ENCODE assay signal across 18 cellular contexts in genomic region chr12:48031135-48031960, GRCh38. TPM values are rescaled to one million over a fixed set of nuclear protein-coding genes. Genes with fewer than 3 reads are reported as not detected.
A peak's percentile ranks its signal among the peaks of the same experiment; 100 is the strongest.
DNase-seq lines count a peak whose midpoint lies in the region; ATAC-seq, FAIRE-seq and TF ChIP-seq lines count a peak whose summit lies in the region.
"Had no signal": no experiment of that assay in that cellular context is flagged by ENCODE, and none has a peak within 500 bp of the region (broad histone marks: within the 10 kb centered on the region; RNA-seq: fewer than 3 reads in every experiment).

No MANE protein-coding gene starts in this region.

- TF ChIP-seq RAD21 in HepG2 (CRISPR knock-in tag; IDR thresholded peaks at IDR 0.05): no peak

- H3K27ac Mint-ChIP-seq in type B pancreatic cell: peak overlapping the region; percentile 9

- H2AFZ ChIP-seq in HepG2 (ENCODE audit: low read length): no peak overlapping the region

- H3K79me2 ChIP-seq in HepG2 (ENCODE audit: insufficient read depth, low read length): no peaks in the 10 kb centered on the region

- intact Hi-C loops in HepG2 (cut with micrococcal nuclease; ENCODE audit: unreplicated experiment): loop anchor here (10.0 kb wide), 1 partner anchor 127 kb away; the partner anchor contains the start of gene VDR
- intact Hi-C loops in right lobe of liver (cut with DNase I): no loop called here

- peaks cover 44% of the 10 kb centered on the region for H3K4me1 Mint-ChIP-seq in type B pancreatic cell (ENCODE audit: unreplicated experiment)

- TF ChIP-seq CTCF in HepG2 (CRISPR knock-in tag; IDR thresholded peaks at IDR 0.05) (no peak), right lobe of liver (IDR thresholded peaks at IDR 0.05) (no peak), bronchial epithelial cell (IDR thresholded peaks at IDR 0.05; ENCODE audit: insufficient read depth, low read length, severe bottlenecking) (no peak), type B pancreatic cell (conservative IDR thresholded peaks at IDR 0.05) (no peak)

- H3K27me3 ChIP-seq in HepG2 (ENCODE audit: control insufficient read depth in 1 of 2, insufficient read depth in 2 of 2, low read length in 2 of 2): peaks cover 2 to 7% of the 10 kb centered on the region in 2 experiments; a peak in 1 of 5 replicates
- no peaks in the 10 kb centered on the region for H3K27me3 ChIP-seq in right lobe of liver
- no peaks in the 10 kb centered on the region for H3K27me3 ChIP-seq in bronchial epithelial cell (ENCODE audit: control insufficient read depth, insufficient read depth, low read length)

- WGBS in HepG2 (ENCODE audit: low lambda C conversion rate): 52% methylated on average over 10 of the region's 12 CpGs
- 83% methylated on average over 6 of the region's 12 CpGs for WGBS in right lobe of liver (ENCODE audit: insufficient coverage, low coverage, low lambda C conversion rate, missing lambda C conversion rate)

- TF ChIP-seq EP300 in HepG2 (IDR thresholded peaks at IDR 0.05; ENCODE audit: low read depth in 2 of 2, low read length in 2 of 2): no peak
- no peak for TF ChIP-seq EP300 in HepG2 (CRISPR knock-in tag; IDR thresholded peaks at IDR 0.05; ENCODE audit: borderline replicate concordance)

- POLR2A ChIA-PET in HepG2 (lab: Yijun Ruan, JAX): no interaction called here

- in situ Hi-C loops in HepG2 (cut with HindIII; ENCODE audit: extremely low pct_ligation_motif_present, low pct_unique_long_range_greater_than_20kb): no loop called here

- H3K36me3 ChIP-seq in HepG2 (replicated peaks in 1 of 2; ENCODE audit: control insufficient read depth in 1 of 2, insufficient read depth in 2 of 2, low read length in 2 of 2) (no peaks in the 10 kb centered on the region), right lobe of liver (no peaks in the 10 kb centered on the region), bronchial epithelial cell (ENCODE audit: control insufficient read depth, insufficient read depth, low read length) (no peaks in the 10 kb centered on the region)

- no peak for FAIRE-seq in HepG2 (lab: Jason Lieb, UNC)
- FAIRE-seq in bronchial epithelial cell (lab: Jason Lieb, UNC): peak; percentile 7
- FAIRE-seq: GM18507 had no signal

- H3K36me3 Mint-ChIP-seq in type B pancreatic cell: no peaks in the 10 kb centered on the region

- no TSS peak for BruUV-seq in HepG2 (replicated peaks; lab: Mats Ljungman, UMichigan)

- no peak overlapping the region for H3K27ac ChIP-seq in HepG2 (ENCODE audit: extremely low read length, insufficient read depth, low read length)
- no peak overlapping the region for H3K27ac ChIP-seq in right lobe of liver

- ATAC-seq in HepG2: peak; percentile 18; the same call in 1 of the 3 replicates
- no peak for ATAC-seq in right lobe of liver
- no peak for ATAC-seq in GM18505 (IDR thresholded peaks at IDR 0.05; ENCODE audit: unreplicated experiment)
- ATAC-seq in HG02840 (IDR thresholded peaks at IDR 0.05; ENCODE audit: low FRiP score, unreplicated experiment): no peak
- ATAC-seq: Panc1 had no signal

- DNase-seq in HepG2 (ENCODE audit: low spot score) (no peak), right lobe of liver (no peak), bronchial epithelial cell (ENCODE audit: low read depth) (peak; percentile 27), iPS-NIHi11 (ENCODE audit: low spot score) (peak; percentile 40), type B pancreatic cell (ENCODE audit: extremely low spot score, unreplicated experiment) (no peak), middle frontal gyrus (ENCODE audit: extremely low spot score, low spot score) (no peak)
- DNase-seq: C1 segment of cervical spinal cord, Caco-2, Kasumi-1, NCI-H1417 treated with DMSO at 0.1 percent for 48 hours, NCI-H2081 treated with DMSO at 0.1 percent for 48 hours, NCI-H226, SHP77 had no signal

- H3K9me3 ChIP-seq in HepG2 (ENCODE audit: low read length) (no peaks in the 10 kb centered on the region), right lobe of liver (no peaks in the 10 kb centered on the region)
- H3K9me3 ChIP-seq: Caco-2 had no signal

- no peaks in the 10 kb centered on the region for H4K20me1 ChIP-seq in HepG2 (ENCODE audit: insufficient read depth, low read length)

- no peak overlapping the region for H3K4me3 Mint-ChIP-seq in type B pancreatic cell

- no peaks in the 10 kb centered on the region for H3K9me3 Mint-ChIP-seq in type B pancreatic cell

- H3K27me3 Mint-ChIP-seq in type B pancreatic cell: no peaks in the 10 kb centered on the region

- H3K4me3 ChIP-seq in HepG2 (replicated peaks in 1 of 3; ENCODE audit: insufficient read depth in 1 of 3, low read depth in 2 of 3, low read length in 3 of 3) (no peak overlapping the region), right lobe of liver (no peak overlapping the region), bronchial epithelial cell (ENCODE audit: low read depth, low read length) (no peak overlapping the region)

- CTCF ChIA-PET in HepG2 (lab: Yijun Ruan, JAX; ENCODE audit: low intra/inter-chr PET ratio, low total read pairs): no interaction called here

- H3K9ac ChIP-seq in HepG2 (ENCODE audit: insufficient read depth, low read depth, low read length): no peak overlapping the region

- peaks cover 63% of the 10 kb centered on the region for H3K4me1 ChIP-seq in HepG2 (ENCODE audit: insufficient read depth, low read length)
- H3K4me1 ChIP-seq in right lobe of liver: no peaks in the 10 kb centered on the region

- TF ChIP-seq POLR2A in HepG2 (IDR thresholded peaks at IDR 0.05; ENCODE audit: insufficient read depth in 1 of 2, low read depth in 2 of 2, low read length in 2 of 2) (no peak), right lobe of liver (IDR thresholded peaks at IDR 0.05) (no peak), GM18505 (IDR thresholded peaks at IDR 0.05; ENCODE audit: borderline replicate concordance, extremely low read depth, insufficient read depth, insufficient read length) (no peak)

- H3K4me2 ChIP-seq in HepG2 (ENCODE audit: low read depth, low read length): no peak overlapping the region

TF ChIP-seq in HepG2, 621 proteins besides CTCF, POLR2A, EP300 and RAD21 (continues in another document):
- no peak for TF ChIP-seq ZNF691 (CRISPR knock-in tag; IDR thresholded peaks at IDR 0.05; ENCODE audit: borderline replicate concordance, low read depth)
- no peak for TF ChIP-seq TMF1 (CRISPR knock-in tag; IDR thresholded peaks at IDR 0.05; ENCODE audit: low read depth)
- TF ChIP-seq THYN1 (CRISPR knock-in tag; IDR thresholded peaks at IDR 0.05; ENCODE audit: borderline replicate concordance, low read depth): no peak

RNA-seq across cellular contexts. Expression of gene COL2A1, which starts 27.1 kb away (rescaled TPM):
- 9.2 and 38.3 TPM in 2 replicates for total RNA-seq in HepG2 (2016; rRNA removed; fragmentation: Illumina TruSeq; extraction: Trizol)
- 1.1 and 3.1 TPM in 2 replicates for total RNA-seq in HepG2 (2016; cell fraction: cytosol; rRNA removed; fragmentation: Illumina TruSeq; extraction: Trizol; ENCODE audit: low read depth)
- 6.6 and 41.7 TPM in 2 replicates for total RNA-seq in HepG2 (2016; cell fraction: insoluble cytoplasmic fraction; rRNA removed; fragmentation: Illumina TruSeq; extraction: Trizol)
- 3.6 and 4.1 TPM in 2 replicates for total RNA-seq in HepG2 (2016; cell fraction: membrane; rRNA removed; fragmentation: Illumina TruSeq; extraction: Trizol)
- total RNA-seq in HepG2 (2016; cell fraction: nucleus; rRNA removed; fragmentation: Illumina TruSeq; extraction: Trizol): 44.6 and 58.3 TPM in 2 replicates
- 7.4 and 9.8 TPM in 2 replicates for polyA plus RNA-seq in HepG2 (2011; rRNA removed)
- polyA plus RNA-seq in HepG2 (2011; cell fraction: cytosol; rRNA removed): 4.1 and 4.4 TPM in 2 replicates
- polyA plus RNA-seq in HepG2 (2011; cell fraction: nucleus; rRNA removed): 113 and 136 TPM in 2 replicates
- polyA plus RNA-seq in HepG2 (2012): 7.6 and 8.6 TPM in 2 replicates
- 0.91 and 1.3 TPM in 2 replicates for polyA plus RNA-seq in HepG2 (2016; cell fraction: cytosol; fragmentation: Illumina TruSeq; extraction: Trizol; ENCODE audit: low read depth)
- 5.7 and 8.4 TPM in 2 replicates for polyA plus RNA-seq in HepG2 (2016; cell fraction: insoluble cytoplasmic fraction; fragmentation: Illumina TruSeq; extraction: Trizol; ENCODE audit: low read depth)
- 1.5 and 2.1 TPM in 2 replicates for polyA plus RNA-seq in HepG2 (2016; cell fraction: membrane; fragmentation: Illumina TruSeq; extraction: Trizol; ENCODE audit: low read depth)
- polyA plus RNA-seq in HepG2 (2016; cell fraction: nucleus; fragmentation: Illumina TruSeq; extraction: Trizol; ENCODE audit: insufficient read depth, low read depth): 114 and 115 TPM in 2 replicates
- polyA minus RNA-seq in HepG2 (2011; rRNA and poly(A)+ RNA removed; ENCODE audit: low replicate concordance): 7.1 TPM in 1 of 2 replicates, not detected in the other
- polyA minus RNA-seq in HepG2 (2011; cell fraction: cytosol; rRNA and poly(A)+ RNA removed): 4.7 and 7.3 TPM in 2 replicates
- polyA minus RNA-seq in HepG2 (2011; cell fraction: nucleus; rRNA and poly(A)+ RNA removed): 12.5 and 15.2 TPM in 2 replicates
- not detected for total RNA-seq in right lobe of liver
- under 0.01 TPM in 2 replicates for total RNA-seq in bronchial epithelial cell
- 195 and 227 TPM in 2 replicates for total RNA-seq in type B pancreatic cell (ENCODE audit: low replicate concordance)
- total RNA-seq: A172 had no signal

Comparison
In these comparisons a context has a peak if more than half of its experiments do, and no peak if none do; other contexts are left out.
1. DNase-seq: peak in bronchial epithelial cell (single experiment) and iPS-NIHi11 (single experiment); none in HepG2 (single experiment), right lobe of liver (0 of 3), type B pancreatic cell (single experiment) and middle frontal gyrus (single experiment).